20 cellular contexts compared by ENCODE assay signal in the genomic region with DNA sequence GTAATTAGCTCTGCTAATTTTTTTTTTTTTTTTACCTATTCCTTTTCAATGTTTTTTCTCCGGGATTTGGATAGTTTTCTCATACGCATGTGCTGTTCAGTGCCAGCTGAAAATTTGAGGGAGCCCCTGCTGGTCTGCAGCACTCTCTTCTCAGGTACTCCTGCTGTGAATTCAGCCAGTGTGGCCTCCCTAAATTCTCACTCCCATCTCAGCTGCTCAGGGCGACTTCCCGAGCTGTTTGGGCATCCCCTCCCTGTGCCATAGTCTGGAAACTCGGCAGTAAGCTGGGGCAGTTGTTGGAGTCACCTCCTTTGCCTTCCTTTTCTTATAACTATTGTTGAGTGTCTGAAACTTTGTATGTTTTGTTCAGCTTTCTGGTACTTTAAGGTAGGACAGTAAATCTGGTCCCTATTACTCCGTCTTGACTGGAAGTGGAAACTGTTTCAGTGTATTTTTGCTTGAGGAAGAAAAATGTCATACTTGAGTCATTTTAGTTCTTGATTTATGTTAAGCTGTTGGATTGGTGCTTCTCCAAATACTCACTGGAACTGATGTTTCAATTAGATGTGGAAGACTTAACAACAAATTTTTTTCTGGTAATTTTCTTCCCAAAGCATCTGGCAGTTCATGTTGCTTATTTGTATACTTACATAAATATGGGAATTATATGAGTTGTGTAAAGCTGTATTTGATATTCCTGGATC. TPM values are rescaled to one million over a fixed set of nuclear protein-coding genes. Genes with fewer than 3 reads are reported as not detected.
A peak's percentile ranks its signal among the peaks of the same experiment; 100 is the strongest.
DNase-seq lines count a peak whose midpoint lies in the region; ATAC-seq and TF ChIP-seq lines count a peak whose summit lies in the region.
"Had no signal": no experiment of that assay in that cellular context is flagged by ENCODE, and none has a peak within 500 bp of the region (broad histone marks: within the 10 kb centered on the region; RNA-seq: fewer than 3 reads in every experiment).

No MANE protein-coding gene starts in this region.

- H3K4me2 ChIP-seq in GM23248 (ENCODE audit: unreplicated experiment) (peak overlapping the region; percentile 58), trophoblast cell (ENCODE audit: low read length) (no peak overlapping the region)

- no peak overlapping the region for H3K23ac ChIP-seq in trophoblast cell (ENCODE audit: low read length)

- H3K4me3 ChIP-seq in GM23248 (no peak overlapping the region), trophoblast cell (ENCODE audit: low read depth, low read length) (no peak overlapping the region)
- H3K4me3 ChIP-seq: ovary, right atrium auricular region had no signal

- no peak overlapping the region for H3K18ac ChIP-seq in trophoblast cell (ENCODE audit: low read length)

- H2AFZ ChIP-seq in GM23248 (peak overlapping the region; percentile 22; the same call in 1 of the 2 replicates), trophoblast cell (ENCODE audit: insufficient read depth, low read length, poor library complexity) (no peak overlapping the region)

- no peak overlapping the region for H2BK5ac ChIP-seq in trophoblast cell (ENCODE audit: low read depth, low read length, poor library complexity)

- no peak overlapping the region for H2BK120ac ChIP-seq in trophoblast cell (ENCODE audit: insufficient read depth, low read length, poor library complexity)

- in situ Hi-C loops in GM23248 (cut with MboI), result loop anchor here (10.0 kb wide), 1 partner anchor 197 kb away; no protein-coding TSS in a partner anchor

- H3K36me3 ChIP-seq in GM23248 (ENCODE audit: low read depth), result no peaks in the 10 kb centered on the region
- H3K36me3 ChIP-seq in trophoblast cell (ENCODE audit: control insufficient read depth in 1 of 2, insufficient read depth in 2 of 2, low read length in 2 of 2), result peaks cover 4 to 6% of the 10 kb centered on the region in 2 experiments
- H3K36me3 ChIP-seq: ovary had no signal

- no peak for TF ChIP-seq CTCF in foreskin keratinocyte (conservative IDR thresholded peaks at IDR 0.05)

- WGBS in GM23248 (ENCODE audit: low coverage in 1 of 2, low lambda C conversion rate in 2 of 2, missing lambda C conversion rate in 2 of 2), 2 experiments, result 78 to 83% methylated on average over 6 of the region's 6 CpGs
- no CpG with 5 or more reads among the region's 6 CpGs for WGBS in trophoblast cell (ENCODE audit: extremely low coverage, insufficient coverage, insufficient read length)

- H3K79me1 ChIP-seq in trophoblast cell (ENCODE audit: low read length), result no peaks in the 10 kb centered on the region

- H4K8ac ChIP-seq in trophoblast cell (ENCODE audit: low read depth, low read length), result no peak overlapping the region

- no peaks in the 10 kb centered on the region for H3K9me3 ChIP-seq in GM23248 (ENCODE audit: low read depth)
- no peaks in the 10 kb centered on the region for H3K9me3 ChIP-seq in trophoblast cell (ENCODE audit: insufficient read depth, low read depth, low read length)

- H3K4me1 ChIP-seq in GM23248 (ENCODE audit: insufficient read depth) (peaks cover 45% of the 10 kb centered on the region), trophoblast cell (ENCODE audit: control insufficient read depth in 1 of 2, insufficient read depth in 2 of 2, low read length in 2 of 2) (no peaks in the 10 kb centered on the region), foreskin keratinocyte (no peaks in the 10 kb centered on the region)
- H3K4me1 ChIP-seq: right atrium auricular region had no signal

- no peaks in the 10 kb centered on the region for H4K20me1 ChIP-seq in GM23248 (ENCODE audit: insufficient read depth)

- no peak overlapping the region for H3K9ac ChIP-seq in GM23248
- no peak overlapping the region for H3K9ac ChIP-seq in trophoblast cell (ENCODE audit: low read length)

- peak; percentile 48 for ATAC-seq in SK-N-SH treated with all-trans-retinoic acid at 6 μM for 48 hours
- ATAC-seq in foreskin keratinocyte, result no peak
- no peak for ATAC-seq in GM19397 (IDR thresholded peaks at IDR 0.05; ENCODE audit: unreplicated experiment)
- ATAC-seq: activated T-cell treated with anti-CD3 and anti-CD28 coated beads, Interleukin-2, amount 50 U/mL, for 72 hours; esophagus mucosa; left cardiac atrium; PC-3 had no signal

- no peak overlapping the region for H3K14ac ChIP-seq in trophoblast cell (ENCODE audit: low read length)

- DNase-seq in GM23248 (peak; percentile 26), fibroblast of peridontal ligament (ENCODE audit: extremely low read depth) (peak; percentile 68), trophoblast cell (no peak), foreskin keratinocyte (no peak), Kasumi-1 (lab: John Stamatoyannopoulos, UW) (no peak), OCI-M2 (lab: John Stamatoyannopoulos, UW; ENCODE audit: unreplicated experiment) (no peak)
- DNase-seq: activated CD4-positive, alpha-beta T cell treated with anti-CD3 and anti-CD28 coated beads, Interleukin-2, amount 10 ng/mL, durations not matched to agents 24 days and 14 days; activated T-cell treated with anti-CD3 and anti-CD28 coated beads, Interleukin-2, amount 50 U/mL, for 72 hours; C1 segment of cervical spinal cord; effector memory CD4-positive, alpha-beta T cell; left cardiac atrium; NCI-H2171 treated with DMSO at 0.1 percent for 48 hours; NCI-H82; ovary; PC-3; SHP77 treated with DMSO at 0.1 percent for 48 hours had no signal

- H3K79me2 ChIP-seq in GM23248 (ENCODE audit: insufficient read depth), result peaks cover 42% of the 10 kb centered on the region
- no peaks in the 10 kb centered on the region for H3K79me2 ChIP-seq in trophoblast cell (ENCODE audit: control insufficient read depth, insufficient read depth, low read length, poor library complexity)

- H3K27me3 ChIP-seq in GM23248 (replicated peaks; ENCODE audit: insufficient read depth) (no peaks in the 10 kb centered on the region), trophoblast cell (ENCODE audit: insufficient read depth, low read length) (no peaks in the 10 kb centered on the region), foreskin keratinocyte (no peaks in the 10 kb centered on the region)
- H3K27me3 ChIP-seq: ovary, right atrium auricular region had no signal

- no peak overlapping the region for H2BK12ac ChIP-seq in trophoblast cell (ENCODE audit: low read length)

- peaks cover 41% of the 10 kb centered on the region for H3F3A ChIP-seq in GM23248 (ENCODE audit: insufficient read depth)

- H4K12ac ChIP-seq in trophoblast cell (ENCODE audit: low read depth, low read length), result no peak overlapping the region

- no peak overlapping the region for H4K91ac ChIP-seq in trophoblast cell (ENCODE audit: low read depth, low read length)

- H3K9me2 ChIP-seq in GM23248 (ENCODE audit: insufficient read depth), result no peaks in the 10 kb centered on the region

- H3K27ac ChIP-seq in GM23248 (no peak overlapping the region), trophoblast cell (ENCODE audit: low read depth, low read length) (no peak overlapping the region), foreskin keratinocyte (no peak overlapping the region)
- H3K27ac ChIP-seq: ovary, right atrium auricular region had no signal

- peak overlapping the region; percentile 21 for H3K4ac ChIP-seq in trophoblast cell (ENCODE audit: low read depth, low read length)

- no peak overlapping the region for H2AK5ac ChIP-seq in trophoblast cell (ENCODE audit: low read length)

TF ChIP-seq in SK-N-SH treated with all-trans-retinoic acid at 6 μM for 48 hours, 23 proteins besides CTCF, POLR2A, EP300 and RAD21:
- TF ChIP-seq BACH2 (CRISPR knock-in tag; IDR thresholded peaks at IDR 0.05; ENCODE audit: borderline replicate concordance), result no peak
- no peak for TF ChIP-seq ZFP3 (CRISPR knock-in tag; IDR thresholded peaks at IDR 0.05)
- TF ChIP-seq PATZ1 (CRISPR knock-in tag; IDR thresholded peaks at IDR 0.05; ENCODE audit: borderline replicate concordance), result no peak
- no peak for TF ChIP-seq OSR1 (CRISPR knock-in tag; IDR thresholded peaks at IDR 0.05)

RNA-seq across cellular contexts. Expression of gene MINPP1, which starts 33.6 kb away (rescaled TPM):
- total RNA-seq in GM23248 (2014; rRNA removed; shearing (Covaris generic)), result 42.4 and 45.8 TPM in 2 replicates
- polyA plus RNA-seq in GM23248 (2016; fragmentation: Nextera tagmentation; extraction: Ambion mirVana) (45.7 and 46.0 TPM in 2 replicates), foreskin keratinocyte (8.6 and 10.2 TPM in 2 replicates)
- polyA plus RNA-seq in trophoblast cell (2013), result 13.6 and 13.9 TPM in 2 replicates
- total RNA-seq in foreskin keratinocyte, result 15.8 and 16.4 TPM in 2 replicates

Comparison
In these comparisons a context has a peak if more than half of its experiments do, and no peak if none do; other contexts are left out.
1. DNase-seq: peak in GM23248 (single experiment) and fibroblast of peridontal ligament (single experiment); none in trophoblast cell (0 of 2), foreskin keratinocyte (0 of 2), Kasumi-1 (0 of 2) and OCI-M2 (single experiment).